In the genomic region with DNA sequence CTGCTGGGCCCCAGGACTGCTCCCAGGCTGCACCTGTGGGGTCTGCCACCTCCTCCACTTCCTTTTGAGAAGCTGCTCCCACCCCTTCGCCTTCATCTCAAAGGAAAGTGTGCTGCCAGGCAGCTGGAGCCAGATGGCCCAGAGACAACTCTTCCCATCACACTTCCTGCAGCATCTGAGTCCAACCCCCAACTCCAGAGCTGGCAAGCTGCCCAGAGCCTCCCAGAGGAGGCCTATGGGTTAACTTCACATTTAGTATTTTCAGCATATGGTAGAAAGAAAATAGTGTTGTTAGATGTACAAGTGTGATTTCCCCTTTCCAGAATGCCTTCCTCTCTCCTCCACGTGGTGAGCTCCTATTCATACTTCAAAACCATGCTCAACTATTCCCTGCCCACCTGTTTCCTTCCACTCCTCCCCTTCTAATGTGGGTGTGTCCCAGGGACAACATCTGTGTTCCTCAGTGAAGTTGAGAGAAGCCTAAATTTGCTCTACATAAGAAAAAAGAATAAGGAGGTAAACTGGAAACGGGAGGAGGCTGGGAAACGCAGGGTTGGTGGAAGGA, we compare ENCODE assay signal across 15 cellular contexts. TPM values are rescaled to one million over a fixed set of nuclear protein-coding genes. Genes with fewer than 3 reads are reported as not detected.
DNase-seq lines count a peak whose midpoint lies in the region; ATAC-seq and TF ChIP-seq lines count a peak whose summit lies in the region.
"Had no signal": no experiment of that assay in that cellular context is flagged by ENCODE, and none has a peak within 500 bp of the region (broad histone marks: within the 10 kb centered on the region; RNA-seq: fewer than 3 reads in every experiment).

No MANE protein-coding gene starts in this region.

- CTCF ChIA-PET in activated CD4-positive, alpha-beta T cell treated with anti-CD3 and anti-CD28 coated beads for 36 hours (lab: Charles Lee) = interaction anchor here (0.6 to 1.6 kb wide), 5 partner anchors 11 to 327 kb away, joined by 3 to 7 read pairs (median 3); no protein-coding TSS in a partner anchor

- TF ChIP-seq CTCF in DND-41 (IDR thresholded peaks at IDR 0.05; ENCODE audit: borderline replicate concordance, extremely low read depth, low read length, poor library complexity, severe bottlenecking) = no peak

- peaks cover 1% of the 10 kb centered on the region for H3K27me3 ChIP-seq in DND-41 (ENCODE audit: insufficient read depth, low read length, poor library complexity)

- no peaks in the 10 kb centered on the region for H3K9me3 ChIP-seq in DND-41 (ENCODE audit: insufficient read depth, low read length, severe bottlenecking)

- no peaks in the 10 kb centered on the region for H4K20me1 ChIP-seq in DND-41 (ENCODE audit: insufficient read depth, low read length)

- H3K36me3 ChIP-seq in DND-41 (ENCODE audit: insufficient read depth, low read length) = no peaks in the 10 kb centered on the region
- H3K36me3 ChIP-seq: tibial artery had no signal

- peak; percentile 83 for ATAC-seq in DND-41 (ENCODE audit: insufficient read depth, low read depth)
- peak; percentile 41 for ATAC-seq in left ventricle myocardium superior
- ATAC-seq in activated CD4-positive, alpha-beta T cell treated with anti-CD3 and anti-CD28 coated beads for 36 hours = no peak

- POLR2A ChIA-PET in activated CD4-positive, alpha-beta T cell treated with anti-CD3 and anti-CD28 coated beads for 36 hours (lab: Charles Lee) = no interaction called here

- no peaks in the 10 kb centered on the region for H3K36me3 Mint-ChIP-seq in activated CD4-positive, alpha-beta T cell treated with anti-CD3 and anti-CD28 coated beads for 36 hours (ENCODE audit: low read depth)

- intact Hi-C loops in left ventricle myocardium superior (cut with micrococcal nuclease) = no loop called here
- intact Hi-C loops in activated CD4-positive, alpha-beta T cell treated with anti-CD3 and anti-CD28 coated beads for 36 hours (cut with DNase I, micrococcal nuclease) = no loop called here

- H3K9ac ChIP-seq in DND-41 (ENCODE audit: low read depth, low read length) = no peak overlapping the region

- H3K27ac ChIP-seq in DND-41 (ENCODE audit: low read length) = peak overlapping the region; percentile 33; the same call in 1 of the 2 replicates
- H3K27ac ChIP-seq: tibial artery, VCaP had no signal

- no peak overlapping the region for H3K4me3 ChIP-seq in DND-41 (ENCODE audit: low read depth in 1 of 2, low read length in 2 of 2)
- H3K4me3 ChIP-seq: tibial artery had no signal

- H3K4me1 ChIP-seq in DND-41 (ENCODE audit: insufficient read depth, low read length) = peaks cover 23% of the 10 kb centered on the region
- H3K4me1 ChIP-seq: tibial artery had no signal

- H3K27ac Mint-ChIP-seq in activated CD4-positive, alpha-beta T cell treated with anti-CD3 and anti-CD28 coated beads for 36 hours = no peak overlapping the region
- H3K27ac Mint-ChIP-seq: endodermal cell, progenitor cell of endocrine pancreas had no signal

- H2AFZ ChIP-seq in DND-41 (ENCODE audit: low read depth, low read length) = no peak overlapping the region

- H3K9me3 Mint-ChIP-seq in activated CD4-positive, alpha-beta T cell treated with anti-CD3 and anti-CD28 coated beads for 36 hours (ENCODE audit: low read depth) = no peaks in the 10 kb centered on the region

- H3K4me1 Mint-ChIP-seq in activated CD4-positive, alpha-beta T cell treated with anti-CD3 and anti-CD28 coated beads for 36 hours = no peaks in the 10 kb centered on the region

- no peak overlapping the region; the same call in 1 of the 2 replicates for H3K4me2 ChIP-seq in DND-41 (ENCODE audit: insufficient read depth, low read length)

- H3K4me3 Mint-ChIP-seq in activated CD4-positive, alpha-beta T cell treated with anti-CD3 and anti-CD28 coated beads for 36 hours = no peak overlapping the region
- H3K4me3 Mint-ChIP-seq: endodermal cell had no signal

- H3K27me3 Mint-ChIP-seq in activated CD4-positive, alpha-beta T cell treated with anti-CD3 and anti-CD28 coated beads for 36 hours = no peaks in the 10 kb centered on the region

- peak; percentile 75 for DNase-seq in DND-41
- DNase-seq in NCI-H1694 treated with DMSO at 0.1 percent for 48 hours (lab: John Stamatoyannopoulos, UW) = peak; percentile 83
- DNase-seq in UCSD-AML1 (lab: John Stamatoyannopoulos, UW; ENCODE audit: unreplicated experiment) = peak; percentile 46
- DNase-seq in left ventricle myocardium superior = peak; percentile 78
- no peak for DNase-seq in cortex of kidney (lab: John Stamatoyannopoulos, UW)
- DNase-seq in activated CD4-positive, alpha-beta T cell treated with anti-CD3 and anti-CD28 coated beads for 36 hours = no peak
- no peak for DNase-seq in epidermal melanocyte (ENCODE audit: insufficient read length, low spot score)
- DNase-seq in NK-92 (lab: John Stamatoyannopoulos, UW; ENCODE audit: unreplicated experiment) = no peak
- DNase-seq: activated CD8-positive, alpha-beta memory T cell treated with anti-CD3 and anti-CD28 coated beads for 24 hours; activated gamma-delta T cell; DMS153; endodermal cell had no signal

- no peaks in the 10 kb centered on the region for H3K79me2 ChIP-seq in DND-41 (ENCODE audit: insufficient read depth, low read length)

RNA-seq across cellular contexts. Expression of gene KCNMB1, which starts 38.6 kb away (rescaled TPM):
- total RNA-seq in left ventricle myocardium superior = 0.47 TPM
- total RNA-seq in activated CD4-positive, alpha-beta T cell treated with anti-CD3 and anti-CD28 coated beads for 36 hours = not detected
- total RNA-seq: progenitor cell of endocrine pancreas had no signal

Comparison
In these comparisons a context has a peak if more than half of its experiments do, and no peak if none do; other contexts are left out.
1. DNase-seq: peak in DND-41 (single experiment), NCI-H1694 treated with DMSO at 0.1 percent for 48 hours (single experiment), UCSD-AML1 (single experiment) and left ventricle myocardium superior (single experiment); none in cortex of kidney (single experiment), activated CD4-positive, alpha-beta T cell treated with anti-CD3 and anti-CD28 coated beads for 36 hours (single experiment), epidermal melanocyte (single experiment) and NK-92 (single experiment).